ENCODE assay signal across 8 cellular contexts in genomic region chr3:138835177-138835757, GRCh38. TPM values are rescaled to one million over a fixed set of nuclear protein-coding genes. Genes with fewer than 3 reads are reported as not detected.
DNase-seq lines count a peak whose midpoint lies in the region; ATAC-seq and TF ChIP-seq lines count a peak whose summit lies in the region.

No MANE protein-coding gene starts in this region.

- CTCF ChIA-PET in activated CD4-positive, alpha-beta T cell treated with anti-CD3 and anti-CD28 coated beads, Interleukin-2, amount 10 ng/mL, durations not matched to agents 7 days and 5 days (lab: Charles Lee), result no interaction called here
- CTCF ChIA-PET in T-cell (lab: Charles Lee), result interaction anchor here in 1 of 2 donors (2.2 kb wide), 1 partner anchor 80 kb away, joined by 6 read pairs; no protein-coding TSS in a partner anchor

- peak in 1 of 4 experiments; percentile 0 for ATAC-seq in T-cell (replicated peaks in 1 of 4)

- peaks cover 2% of the 10 kb centered on the region for H3K9me3 Mint-ChIP-seq in activated CD4-positive, alpha-beta T cell treated with anti-CD3 and anti-CD28 coated beads, Interleukin-2, amount 10 ng/mL, durations not matched to agents 7 days and 5 days
- H3K9me3 Mint-ChIP-seq in T-cell, result no peaks in the 10 kb centered on the region

- peak overlapping the region; percentile 98 for H3K27ac Mint-ChIP-seq in activated CD4-positive, alpha-beta T cell treated with anti-CD3 and anti-CD28 coated beads, Interleukin-2, amount 10 ng/mL, durations not matched to agents 7 days and 5 days
- peak overlapping the region; percentile 98 to 99 for H3K27ac Mint-ChIP-seq in T-cell

- DNase-seq in activated CD4-positive, alpha-beta T cell treated with anti-CD3 and anti-CD28 coated beads, Interleukin-2, amount 10 ng/mL, durations not matched to agents 7 days and 5 days, result peak; percentile 11
- no peak for DNase-seq in activated CD4-positive, alpha-beta T cell treated with anti-CD3 and anti-CD28 coated beads, Interleukin-2, amount 50 U/mL, for 48 hours
- DNase-seq in T-cell, result no peak
- peak; percentile 63 for DNase-seq in fibroblast of peridontal ligament (ENCODE audit: extremely low read depth)
- no peak for DNase-seq in ovary
- no peak for DNase-seq in NK-92 treated with Interleukin-12 subunit alpha and Interleukin-12 subunit beta, amount 100 ng/mL, for 24 hours (lab: John Stamatoyannopoulos, UW)
- DNase-seq in HCEC 1CT, result no peak
- no peak for DNase-seq in activated CD8-positive, alpha-beta memory T cell treated with anti-CD3 and anti-CD28 coated beads, Interleukin-2, amount 50 U/mL, for 48 hours

- H3K4me1 ChIP-seq in ovary (ENCODE audit: insufficient read depth), result peaks cover 2% of the 10 kb centered on the region

- peak overlapping the region; percentile 65 for H3K4me3 ChIP-seq in ovary

- intact Hi-C loops in ovary (cut with DNase I), result loop anchor here in 2 of 4 donors (10.0 kb wide), 3 partner anchors 60 to 230 kb away; partner anchors contain the start of gene FAIM (in 1 of the 2)

- peaks cover 28% of the 10 kb centered on the region for H3K4me1 Mint-ChIP-seq in activated CD4-positive, alpha-beta T cell treated with anti-CD3 and anti-CD28 coated beads, Interleukin-2, amount 10 ng/mL, durations not matched to agents 7 days and 5 days
- H3K4me1 Mint-ChIP-seq in T-cell, result peaks cover 23 to 30% (median 27%) of the 10 kb centered on the region in 3 donors

- no peak for TF ChIP-seq EP300 in ovary (IDR thresholded peaks at IDR 0.05)

- no peak for TF ChIP-seq POLR2A in ovary (IDR thresholded peaks at IDR 0.05)

- H3K36me3 ChIP-seq in ovary, result no peaks in the 10 kb centered on the region

- 7 to 12% (median 8%) methylated on average over 15 of the region's 15 CpGs for WGBS in ovary, 3 donors

- POLR2A ChIA-PET in activated CD4-positive, alpha-beta T cell treated with anti-CD3 and anti-CD28 coated beads, Interleukin-2, amount 10 ng/mL, durations not matched to agents 7 days and 5 days (lab: Charles Lee), result no interaction called here
- POLR2A ChIA-PET in T-cell (lab: Charles Lee), result interaction anchor here in 1 of 2 donors (0.6 kb wide), 1 partner anchor 77 kb away, joined by 3 read pairs; no protein-coding TSS in a partner anchor

- H3K27me3 Mint-ChIP-seq in activated CD4-positive, alpha-beta T cell treated with anti-CD3 and anti-CD28 coated beads, Interleukin-2, amount 10 ng/mL, durations not matched to agents 7 days and 5 days, result no peaks in the 10 kb centered on the region
- H3K27me3 Mint-ChIP-seq in T-cell, result no peaks in the 10 kb centered on the region

- H3K4me3 Mint-ChIP-seq in activated CD4-positive, alpha-beta T cell treated with anti-CD3 and anti-CD28 coated beads, Interleukin-2, amount 10 ng/mL, durations not matched to agents 7 days and 5 days, result peak overlapping the region; percentile 91
- peak overlapping the region; percentile 91 to 97 (median 96) for H3K4me3 Mint-ChIP-seq in T-cell

- H3K27ac ChIP-seq in ovary, result peak overlapping the region; percentile 95

- H3K9me3 ChIP-seq in ovary, result no peaks in the 10 kb centered on the region

- TF ChIP-seq CTCF in ovary (IDR thresholded peaks at IDR 0.05), result no peak

- H3K36me3 Mint-ChIP-seq in activated CD4-positive, alpha-beta T cell treated with anti-CD3 and anti-CD28 coated beads, Interleukin-2, amount 10 ng/mL, durations not matched to agents 7 days and 5 days (ENCODE audit: low read depth), result peaks cover 9% of the 10 kb centered on the region
- peaks cover 7% of the 10 kb centered on the region for H3K36me3 Mint-ChIP-seq in T-cell

- H3K27me3 ChIP-seq in ovary, result no peaks in the 10 kb centered on the region

RNA-seq across cellular contexts. Expression of gene PIK3CB, which starts 0.5 kb away (rescaled TPM):
- total RNA-seq in activated CD4-positive, alpha-beta T cell treated with anti-CD3 and anti-CD28 coated beads, Interleukin-2, amount 10 ng/mL, durations not matched to agents 7 days and 5 days, result 10 to 100 TPM; 15.5 to 16.7 TPM
- total RNA-seq in T-cell (10 to 100 TPM; 25.2 to 34.4 (median 30.9) TPM), ovary (10 to 100 TPM; 14.4 to 27.1 (median 21.0) TPM)
- 10 to 100 TPM; 10.6 to 15.6 TPM for polyA plus RNA-seq in ovary

Comparison
In these comparisons a context has a peak if more than half of its experiments do, and no peak if none do; other contexts are left out.
1. DNase-seq: peak in activated CD4-positive, alpha-beta T cell treated with anti-CD3 and anti-CD28 coated beads, Interleukin-2, amount 10 ng/mL, durations not matched to agents 7 days and 5 days (single experiment) and fibroblast of peridontal ligament (single experiment); none in activated CD4-positive, alpha-beta T cell treated with anti-CD3 and anti-CD28 coated beads, Interleukin-2, amount 50 U/mL, for 48 hours (0 of 2), T-cell (0 of 34), ovary (0 of 5), NK-92 treated with Interleukin-12 subunit alpha and Interleukin-12 subunit beta, amount 100 ng/mL, for 24 hours (single experiment), HCEC 1CT (single experiment) and activated CD8-positive, alpha-beta memory T cell treated with anti-CD3 and anti-CD28 coated beads, Interleukin-2, amount 50 U/mL, for 48 hours (single experiment).